Comparison of ENCODE assay signal across 11 cellular contexts in the genomic region with DNA sequence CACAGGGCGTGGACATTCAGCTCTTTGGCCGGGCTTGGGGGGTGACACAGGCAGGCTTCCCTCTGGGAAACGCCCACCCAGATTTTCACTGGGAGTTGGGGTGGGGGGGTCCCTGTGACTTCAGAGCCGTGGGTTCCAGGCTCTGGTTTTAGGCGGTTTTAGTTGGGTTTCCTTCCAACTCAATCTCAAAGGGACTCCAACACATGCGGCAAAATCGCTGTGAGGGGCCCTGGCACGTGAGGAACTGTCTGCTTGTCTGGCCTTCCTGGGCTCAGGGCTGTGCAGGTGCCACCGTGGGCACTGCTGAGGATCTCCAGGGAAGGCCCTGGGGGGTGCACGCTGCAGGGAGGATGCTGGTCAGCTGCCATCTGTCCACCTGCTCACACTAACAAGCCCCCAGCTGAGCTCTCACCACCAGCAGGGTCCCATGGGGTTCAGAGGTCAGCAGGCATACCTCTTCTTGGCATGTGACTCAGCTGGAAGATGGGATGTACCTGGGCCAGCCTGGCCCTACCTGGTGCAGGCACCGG. TPM values are rescaled to one million over a fixed set of nuclear protein-coding genes. Genes with fewer than 3 reads are reported as not detected.
DNase-seq lines count a peak whose midpoint lies in the region; ATAC-seq and TF ChIP-seq lines count a peak whose summit lies in the region.
"Had no signal": no experiment of that assay in that cellular context is flagged by ENCODE, and none has a peak within 500 bp of the region (broad histone marks: within the 10 kb centered on the region; RNA-seq: fewer than 3 reads in every experiment).

No MANE protein-coding gene starts in this region.

- H3K4me3 Mint-ChIP-seq in activated naive CD8-positive, alpha-beta T cell treated with anti-CD3 and anti-CD28 coated beads for 36 hours: no peak overlapping the region
- H3K4me3 Mint-ChIP-seq: dendritic cell treated with granulocyte-macrophage colony-stimulating factor and Interleukin-4, amounts not matched to agents 40 ng/mL and 50 ng/mL, for 4 days; immature natural killer cell had no signal

- DNase-seq in AG04450 (ENCODE audit: low read depth, low spot score) (no peak), NT2/D1 (ENCODE audit: low read depth, low spot score) (no peak), fibroblast of lung (ENCODE audit: low read depth in 2 of 2) (no peak), ovary (peak in 4 of 5 donors; percentile 32 to 47 (median 44)), A673 (ENCODE audit: low spot score) (no peak)
- DNase-seq in stimulated activated naive CD8-positive, alpha-beta T cell treated with anti-CD3 and anti-CD28 coated beads, Interleukin-15, Interleukin-2, amounts not matched to agents 100 U/mL and 50 U/mL, for 24 hours: no peak
- DNase-seq in activated naive CD8-positive, alpha-beta T cell treated with anti-CD3 and anti-CD28 coated beads for 36 hours: no peak
- DNase-seq: immature natural killer cell had no signal

- no peak for TF ChIP-seq EP300 in ovary (IDR thresholded peaks at IDR 0.05)

- WGBS in ovary, 3 donors: 71 to 81% (median 79%) methylated on average over 11 of the region's 11 CpGs

- H4K20me1 ChIP-seq in fibroblast of lung (ENCODE audit: control insufficient read depth, extremely low read depth, insufficient read depth, low read length): no peaks in the 10 kb centered on the region

- no peak overlapping the region for H3K27ac Mint-ChIP-seq in activated naive CD8-positive, alpha-beta T cell treated with anti-CD3 and anti-CD28 coated beads for 36 hours
- H3K27ac Mint-ChIP-seq: dendritic cell treated with granulocyte-macrophage colony-stimulating factor and Interleukin-4, amounts not matched to agents 40 ng/mL and 50 ng/mL, for 4 days had no signal

- intact Hi-C loops in ovary (cut with DNase I) (no loop called here), A673 (cut with micrococcal nuclease; ENCODE audit: unreplicated experiment) (no loop called here)

- H3K9me3 ChIP-seq in AG04450 (ENCODE audit: control insufficient read depth, insufficient read depth, low read length) (no peaks in the 10 kb centered on the region; the same call in 1 of the 2 replicates), NT2/D1 (ENCODE audit: insufficient read depth, low read length) (no peaks in the 10 kb centered on the region), fibroblast of lung (ENCODE audit: control insufficient read depth, insufficient read depth, low read depth, low read length) (no peaks in the 10 kb centered on the region), ovary (no peaks in the 10 kb centered on the region), A673 (ENCODE audit: low read depth, low read length, poor library complexity, severe bottlenecking) (no peaks in the 10 kb centered on the region)

- H3K9ac ChIP-seq in NT2/D1 (ENCODE audit: insufficient read length, low read depth) (peak overlapping the region; percentile 14), fibroblast of lung (ENCODE audit: insufficient read depth, low read length) (peak overlapping the region; percentile 54)

- TF ChIP-seq POLR2A in ovary (IDR thresholded peaks at IDR 0.05): no peak

- H3K27me3 Mint-ChIP-seq in activated naive CD8-positive, alpha-beta T cell treated with anti-CD3 and anti-CD28 coated beads for 36 hours: no peaks in the 10 kb centered on the region
- H3K27me3 Mint-ChIP-seq: dendritic cell treated with granulocyte-macrophage colony-stimulating factor and Interleukin-4, amounts not matched to agents 40 ng/mL and 50 ng/mL, for 4 days had no signal

- BruUV-seq in A673 (replicated peaks; lab: Mats Ljungman, UMichigan): no TSS peak

- H3K9me3 Mint-ChIP-seq in activated naive CD8-positive, alpha-beta T cell treated with anti-CD3 and anti-CD28 coated beads for 36 hours: no peaks in the 10 kb centered on the region
- H3K9me3 Mint-ChIP-seq: dendritic cell treated with granulocyte-macrophage colony-stimulating factor and Interleukin-4, amounts not matched to agents 40 ng/mL and 50 ng/mL, for 4 days; immature natural killer cell; nephron progenitor cell had no signal

- ATAC-seq in GM18517 (IDR thresholded peaks at IDR 0.05; ENCODE audit: unreplicated experiment): no peak
- no peak for ATAC-seq in stimulated activated naive CD8-positive, alpha-beta T cell treated with anti-CD3 and anti-CD28 coated beads, Interleukin-15, Interleukin-2, amounts not matched to agents 100 U/mL and 50 U/mL, for 24 hours

- no peaks in the 10 kb centered on the region for H3K36me3 Mint-ChIP-seq in activated naive CD8-positive, alpha-beta T cell treated with anti-CD3 and anti-CD28 coated beads for 36 hours
- H3K36me3 Mint-ChIP-seq: immature natural killer cell had no signal

- TF ChIP-seq CTCF in AG04450 (IDR thresholded peaks at IDR 0.05; ENCODE audit: low read depth, low read length) (no peak), fibroblast of lung (conservative IDR thresholded peaks at IDR 0.05 in 1 of 2, IDR thresholded peaks at IDR 0.05 in 1 of 2; ENCODE audit: low read depth in 1 of 2, low read length in 2 of 2) (no peak), ovary (IDR thresholded peaks at IDR 0.05) (no peak), A673 (conservative IDR thresholded peaks at IDR 0.05; ENCODE audit: low read depth, low read length) (no peak)

- H3K4me1 ChIP-seq in NT2/D1 (ENCODE audit: insufficient read depth, insufficient read length) (peaks cover 55% of the 10 kb centered on the region), fibroblast of lung (ENCODE audit: control insufficient read depth, extremely low read depth, insufficient read depth, low read length) (peaks cover 35% of the 10 kb centered on the region), ovary (ENCODE audit: insufficient read depth) (peaks cover 76% of the 10 kb centered on the region), A673 (ENCODE audit: insufficient read depth, low read length, poor library complexity, severe bottlenecking) (peaks cover 21% of the 10 kb centered on the region)

- peaks cover 64% of the 10 kb centered on the region for H3K79me2 ChIP-seq in fibroblast of lung (ENCODE audit: control insufficient read depth, insufficient read depth, low read length)

- H2AFZ ChIP-seq in fibroblast of lung (ENCODE audit: low read length): no peak overlapping the region

- peaks cover 14% of the 10 kb centered on the region for H3K4me1 Mint-ChIP-seq in activated naive CD8-positive, alpha-beta T cell treated with anti-CD3 and anti-CD28 coated beads for 36 hours

- H3K4me3 ChIP-seq in AG04450 (ENCODE audit: low read depth, low read length) (no peak overlapping the region), NT2/D1 (ENCODE audit: insufficient read length, low read depth) (no peak overlapping the region), fibroblast of lung (replicated peaks in 1 of 4; ENCODE audit: control extremely low read depth in 1 of 4, insufficient read depth in 1 of 4, low read depth in 3 of 4, low read length in 4 of 4) (no peak overlapping the region), ovary (no peak overlapping the region), A673 (ENCODE audit: low read depth, low read length, poor library complexity, severe bottlenecking) (no peak overlapping the region)

- POLR2A ChIA-PET in AG04450 (lab: Yijun Ruan, JAX) (interaction anchor here (0.5 to 2.5 kb wide), 6 partner anchors 9 to 230 kb away, joined by 4 to 8 read pairs (median 8); no protein-coding TSS in a partner anchor), A673 (lab: Charles Lee; ENCODE audit: low non-redundant PET) (no interaction called here)

- CTCF ChIA-PET in AG04450 (lab: Charles Lee) (interaction anchor here (1.0 to 2.1 kb wide), 9 partner anchors 14 to 448 kb away, joined by 3 to 8 read pairs (median 4); no protein-coding TSS in a partner anchor), A673 (lab: Charles Lee) (no interaction called here)

- peaks cover 95% of the 10 kb centered on the region for H3K36me3 ChIP-seq in NT2/D1 (ENCODE audit: insufficient read depth, insufficient read length, low read length)
- H3K36me3 ChIP-seq in fibroblast of lung (ENCODE audit: control insufficient read depth, insufficient read depth, low read length): peaks cover 2% of the 10 kb centered on the region
- H3K36me3 ChIP-seq in ovary: no peaks in the 10 kb centered on the region
- no peaks in the 10 kb centered on the region for H3K36me3 ChIP-seq in A673 (ENCODE audit: insufficient read depth, low read length, poor library complexity, severe bottlenecking)

- no peaks in the 10 kb centered on the region for H3K27me3 ChIP-seq in AG04450 (ENCODE audit: control insufficient read depth, insufficient read depth, low read length)
- H3K27me3 ChIP-seq in NT2/D1 (ENCODE audit: insufficient read depth, insufficient read length): no peaks in the 10 kb centered on the region
- H3K27me3 ChIP-seq in fibroblast of lung (ENCODE audit: control insufficient read depth, insufficient read depth, low read length): no peaks in the 10 kb centered on the region
- no peaks in the 10 kb centered on the region for H3K27me3 ChIP-seq in ovary
- H3K27me3 ChIP-seq in A673 (replicated peaks; ENCODE audit: insufficient read depth, low read depth, low read length, poor library complexity): no peaks in the 10 kb centered on the region

- H3K27ac ChIP-seq in AG04450 (ENCODE audit: low read depth, low read length) (peak overlapping the region; percentile 81), fibroblast of lung (ENCODE audit: insufficient read depth, low read length) (peak overlapping the region; percentile 70), ovary (no peak overlapping the region), A673 (ENCODE audit: low read depth, low read length, poor library complexity, severe bottlenecking) (no peak overlapping the region)

- peak overlapping the region; percentile 4 for H3K4me2 ChIP-seq in fibroblast of lung (ENCODE audit: extremely low read depth, insufficient read depth, low read length)

RNA-seq across cellular contexts. Expression of a gene that starts 11.7 kb away (rescaled TPM):
- 22.4 and 34.1 TPM in 2 replicates for polyA plus RNA-seq in AG04450 (2011; rRNA removed)
- 31.3 and 39.9 TPM in 2 replicates for polyA minus RNA-seq in AG04450 (2011; rRNA and poly(A)+ RNA removed)
- total RNA-seq in fibroblast of lung: 26.7 and 59.9 TPM in 2 replicates
- 16.1 and 16.6 TPM in 2 replicates for polyA plus RNA-seq in fibroblast of lung
- 37.2 and 37.3 TPM in 2 replicates for polyA plus RNA-seq in fibroblast of lung (2012)
- 31.5 and 35.7 TPM in 2 replicates for polyA minus RNA-seq in fibroblast of lung (ENCODE audit: low replicate concordance)
- total RNA-seq in ovary: 10 to 100 TPM; 23.7 to 62.5 (median 48.0) TPM
- polyA plus RNA-seq in ovary: 10 to 100 TPM; 12.9 to 45.3 TPM
- total RNA-seq in A673 (2021): 56.7 and 63.3 TPM in 2 replicates
- total RNA-seq in activated naive CD8-positive, alpha-beta T cell treated with anti-CD3 and anti-CD28 coated beads for 36 hours: 10 to 100 TPM; 16.1 to 17.4 TPM

Comparison
In these comparisons a context has a peak if more than half of its experiments do, and no peak if none do; other contexts are left out.
1. DNase-seq: peak in ovary (4 of 5); none in AG04450 (single experiment), NT2/D1 (single experiment), fibroblast of lung (0 of 2), A673 (single experiment), stimulated activated naive CD8-positive, alpha-beta T cell treated with anti-CD3 and anti-CD28 coated beads, Interleukin-15, Interleukin-2, amounts not matched to agents 100 U/mL and 50 U/mL, for 24 hours (single experiment) and activated naive CD8-positive, alpha-beta T cell treated with anti-CD3 and anti-CD28 coated beads for 36 hours (single experiment).
2. H3K27ac ChIP-seq: peak in AG04450 (single experiment) and fibroblast of lung (single experiment); none in ovary (0 of 2) and A673 (single experiment).